ENCODE assay signal across 15 cellular contexts in genomic region chr10:17784701-17785100, GRCh38. TPM values are rescaled to one million over a fixed set of nuclear protein-coding genes. Genes with fewer than 3 reads are reported as not detected.
DNase-seq lines count a peak whose midpoint lies in the region; ATAC-seq, FAIRE-seq and TF ChIP-seq lines count a peak whose summit lies in the region.
"Had no signal": no experiment of that assay in that cellular context is flagged by ENCODE, and none has a peak within 500 bp of the region (broad histone marks: within the 10 kb centered on the region; RNA-seq: fewer than 3 reads in every experiment).

No MANE protein-coding gene starts in this region.

- H3K36me3 ChIP-seq in ACC112 (ENCODE audit: insufficient read depth, low read length): no peaks in the 10 kb centered on the region
- no peaks in the 10 kb centered on the region for H3K36me3 ChIP-seq in neural progenitor cell

- H3K4me2 ChIP-seq in neural progenitor cell: no peak overlapping the region

- ATAC-seq in GM21825 (IDR thresholded peaks at IDR 0.05; ENCODE audit: unreplicated experiment) (no peak), GM21526 (IDR thresholded peaks at IDR 0.05; ENCODE audit: low FRiP score, unreplicated experiment) (no peak)

- H3K27ac ChIP-seq in ACC112 (ENCODE audit: low read depth, low read length): peak overlapping the region; percentile 54
- no peak overlapping the region for H3K27ac ChIP-seq in neural progenitor cell
- H3K27ac ChIP-seq: SK-N-MC had no signal

- H4K20me1 ChIP-seq in neural progenitor cell (ENCODE audit: low read depth): no peaks in the 10 kb centered on the region

- no peaks in the 10 kb centered on the region for H3K27me3 ChIP-seq in ACC112 (ENCODE audit: insufficient read depth, low read length)
- H3K27me3 ChIP-seq in neural progenitor cell: no peaks in the 10 kb centered on the region

- no peaks in the 10 kb centered on the region for H3K79me2 ChIP-seq in ACC112 (ENCODE audit: control insufficient read depth, insufficient read depth, low read length, unreplicated experiment)
- no peaks in the 10 kb centered on the region for H3K79me2 ChIP-seq in neural progenitor cell (ENCODE audit: low read depth)

- H3K4me3 ChIP-seq in ACC112 (ENCODE audit: low read depth, low read length): no peak overlapping the region
- H3K4me3 ChIP-seq in astrocyte of the spinal cord (ENCODE audit: low read depth, low read length): no peak overlapping the region
- no peak overlapping the region for H3K4me3 ChIP-seq in neural progenitor cell
- H3K4me3 ChIP-seq: lung, SK-N-MC had no signal

- FAIRE-seq in GM19239 (lab: Jason Lieb, UNC): no peak
- FAIRE-seq: GM18507 had no signal

- H3K4me1 ChIP-seq in ACC112 (ENCODE audit: control insufficient read depth, insufficient read depth, low read length, unreplicated experiment) (peaks cover 36% of the 10 kb centered on the region), neural progenitor cell (peaks cover 4% of the 10 kb centered on the region)

- H2AFZ ChIP-seq in ACC112 (ENCODE audit: low read length, unreplicated experiment): peak overlapping the region; percentile 11
- no peak overlapping the region for H2AFZ ChIP-seq in neural progenitor cell (replicated peaks)

- H3K4me3 Mint-ChIP-seq in neural progenitor cell: no peak overlapping the region
- H3K4me3 Mint-ChIP-seq: activated naive CD8-positive, alpha-beta T cell treated with anti-CD3 and anti-CD28 coated beads for 36 hours; H9 had no signal

- H3F3A ChIP-seq in neural progenitor cell (ENCODE audit: low read depth): no peaks in the 10 kb centered on the region

- no peaks in the 10 kb centered on the region for H3K9me3 ChIP-seq in neural progenitor cell (ENCODE audit: low read depth)

- in situ Hi-C loops in astrocyte of the spinal cord (cut with HindIII; ENCODE audit: low sequenced_read_pairs): no loop called here

- H3K9me3 Mint-ChIP-seq in neural progenitor cell: no peaks in the 10 kb centered on the region
- H3K9me3 Mint-ChIP-seq: activated naive CD8-positive, alpha-beta T cell treated with anti-CD3 and anti-CD28 coated beads for 36 hours; H9 had no signal

- DNase-seq in HCEC 1CT (peak; percentile 80), astrocyte of the spinal cord (ENCODE audit: low read depth, low spot score) (peak; percentile 22), iris pigment epithelial cell (ENCODE audit: low read depth) (peak; percentile 59), GM19239 (ENCODE audit: insufficient read length, low spot score) (no peak), neural progenitor cell (ENCODE audit: low spot score) (no peak)
- DNase-seq: activated CD8-positive, alpha-beta memory T cell treated with anti-CD3 and anti-CD28 coated beads, Interleukin-2, amount 50 U/mL, for 4 hours; activated naive CD8-positive, alpha-beta T cell treated with anti-CD3 and anti-CD28 coated beads for 36 hours; H9 had no signal

- no peaks in the 10 kb centered on the region for H3K36me3 Mint-ChIP-seq in neural progenitor cell
- H3K36me3 Mint-ChIP-seq: activated naive CD8-positive, alpha-beta T cell treated with anti-CD3 and anti-CD28 coated beads for 36 hours had no signal

- no peak overlapping the region for H3K27ac Mint-ChIP-seq in neural progenitor cell
- H3K27ac Mint-ChIP-seq: activated naive CD8-positive, alpha-beta T cell treated with anti-CD3 and anti-CD28 coated beads for 36 hours; H9 had no signal

- peaks cover 19% of the 10 kb centered on the region for H3K4me1 Mint-ChIP-seq in neural progenitor cell

- TF ChIP-seq CTCF in astrocyte of the spinal cord (IDR thresholded peaks at IDR 0.05; ENCODE audit: low read depth, low read length) (no peak), neural progenitor cell (IDR thresholded peaks at IDR 0.05) (no peak)

- H3K9ac ChIP-seq in neural progenitor cell: no peak overlapping the region

- peaks cover 5% of the 10 kb centered on the region for H3K27me3 Mint-ChIP-seq in neural progenitor cell (ENCODE audit: insufficient read depth, low read depth)
- H3K27me3 Mint-ChIP-seq: activated naive CD8-positive, alpha-beta T cell treated with anti-CD3 and anti-CD28 coated beads for 36 hours had no signal

RNA-seq across cellular contexts. Expression of gene MRC1, which starts 24.4 kb away (rescaled TPM):
- 0.03 TPM in 1 of 2 replicates, not detected in the other for total RNA-seq in neural progenitor cell (ENCODE audit: low replicate concordance)
- total RNA-seq: H9, osteocyte had no signal

RNA-seq across cellular contexts. Expression of gene TMEM236, which starts 32.7 kb away (rescaled TPM):
- total RNA-seq in neural progenitor cell (ENCODE audit: low replicate concordance): 0.06 TPM in 1 of 2 replicates, not detected in the other
- total RNA-seq: H9 had no signal

Comparison
In these comparisons a context has a peak if more than half of its experiments do, and no peak if none do; other contexts are left out.
1. DNase-seq: peak in HCEC 1CT (single experiment), astrocyte of the spinal cord (single experiment) and iris pigment epithelial cell (single experiment); none in GM19239 (single experiment) and neural progenitor cell (single experiment).